In the genomic region with DNA sequence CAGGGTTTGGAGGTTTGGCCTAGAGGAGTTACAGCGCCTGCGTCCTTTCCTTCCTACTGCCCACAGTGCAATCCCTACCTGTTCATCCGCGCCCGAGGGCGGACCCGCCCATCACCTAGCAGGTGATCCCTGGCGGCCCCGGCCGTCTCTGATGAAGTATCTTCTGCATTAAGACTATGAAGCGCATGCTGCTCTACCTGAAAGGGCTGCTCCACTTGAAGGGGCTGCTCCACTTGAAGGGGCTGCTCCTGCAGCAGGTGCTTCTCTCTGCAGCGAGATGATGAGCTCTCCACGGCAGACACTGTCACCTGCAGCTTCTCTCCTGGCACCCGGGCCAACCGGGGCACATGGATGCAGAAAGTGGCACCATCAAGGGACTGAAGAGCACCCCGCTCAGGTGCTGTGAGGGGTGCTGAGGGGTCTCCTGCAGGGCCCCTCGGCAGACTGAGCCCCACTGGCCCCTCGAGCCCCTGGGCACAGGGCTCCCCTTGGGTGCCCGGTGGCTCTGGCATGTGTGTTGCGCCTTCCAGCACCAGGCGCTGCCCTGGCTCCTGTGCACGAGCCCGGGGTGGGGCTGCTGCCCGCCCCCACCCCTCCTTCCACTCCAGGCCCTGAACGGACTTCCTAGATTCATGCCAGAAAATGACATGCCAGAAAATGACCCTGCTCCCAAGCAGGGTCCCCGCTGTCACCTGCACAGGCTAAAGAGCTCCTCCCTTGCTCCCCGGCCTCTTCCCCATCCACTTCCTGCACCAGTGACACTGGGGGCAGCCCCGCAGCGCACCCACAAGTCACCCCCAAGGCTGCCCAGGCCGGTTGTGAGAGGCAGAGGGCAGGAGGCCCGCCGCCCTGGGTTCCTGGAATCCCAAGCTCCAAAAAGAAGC, we compare ENCODE assay signal across 1 cellular context.
TF ChIP-seq lines count a peak whose summit lies in the region.

No MANE protein-coding gene starts in this region.

TF ChIP-seq in GM12878, 131 proteins besides CTCF, POLR2A, EP300 and RAD21:
- TF ChIP-seq ETV6 (conservative IDR thresholded peaks at IDR 0.05 in 1 of 2, IDR thresholded peaks at IDR 0.05 in 1 of 2; ENCODE audit: borderline replicate concordance in 1 of 2, low read depth in 1 of 2) (no peak), NFIC (IDR thresholded peaks at IDR 0.05; ENCODE audit: low read depth, low read length) (no peak), BHLHE40 (IDR thresholded peaks at IDR 0.05; ENCODE audit: borderline replicate concordance in 1 of 2, low read depth in 2 of 2, low read length in 1 of 2) (no peak), JUND (IDR thresholded peaks at IDR 0.05; ENCODE audit: low read depth, low read length) (no peak), CREM (IDR thresholded peaks at IDR 0.05; ENCODE audit: low read depth) (no peak), BCL11A (IDR thresholded peaks at IDR 0.05; ENCODE audit: low read depth, low read length) (no peak), NR2F1 (conservative IDR thresholded peaks at IDR 0.05) (no peak), POU2F2 (IDR thresholded peaks at IDR 0.05; ENCODE audit: borderline replicate concordance, low read depth, low read length) (no peak), CHD4 (IDR thresholded peaks at IDR 0.05) (no peak)
- TF ChIP-seq, protein P1, sequence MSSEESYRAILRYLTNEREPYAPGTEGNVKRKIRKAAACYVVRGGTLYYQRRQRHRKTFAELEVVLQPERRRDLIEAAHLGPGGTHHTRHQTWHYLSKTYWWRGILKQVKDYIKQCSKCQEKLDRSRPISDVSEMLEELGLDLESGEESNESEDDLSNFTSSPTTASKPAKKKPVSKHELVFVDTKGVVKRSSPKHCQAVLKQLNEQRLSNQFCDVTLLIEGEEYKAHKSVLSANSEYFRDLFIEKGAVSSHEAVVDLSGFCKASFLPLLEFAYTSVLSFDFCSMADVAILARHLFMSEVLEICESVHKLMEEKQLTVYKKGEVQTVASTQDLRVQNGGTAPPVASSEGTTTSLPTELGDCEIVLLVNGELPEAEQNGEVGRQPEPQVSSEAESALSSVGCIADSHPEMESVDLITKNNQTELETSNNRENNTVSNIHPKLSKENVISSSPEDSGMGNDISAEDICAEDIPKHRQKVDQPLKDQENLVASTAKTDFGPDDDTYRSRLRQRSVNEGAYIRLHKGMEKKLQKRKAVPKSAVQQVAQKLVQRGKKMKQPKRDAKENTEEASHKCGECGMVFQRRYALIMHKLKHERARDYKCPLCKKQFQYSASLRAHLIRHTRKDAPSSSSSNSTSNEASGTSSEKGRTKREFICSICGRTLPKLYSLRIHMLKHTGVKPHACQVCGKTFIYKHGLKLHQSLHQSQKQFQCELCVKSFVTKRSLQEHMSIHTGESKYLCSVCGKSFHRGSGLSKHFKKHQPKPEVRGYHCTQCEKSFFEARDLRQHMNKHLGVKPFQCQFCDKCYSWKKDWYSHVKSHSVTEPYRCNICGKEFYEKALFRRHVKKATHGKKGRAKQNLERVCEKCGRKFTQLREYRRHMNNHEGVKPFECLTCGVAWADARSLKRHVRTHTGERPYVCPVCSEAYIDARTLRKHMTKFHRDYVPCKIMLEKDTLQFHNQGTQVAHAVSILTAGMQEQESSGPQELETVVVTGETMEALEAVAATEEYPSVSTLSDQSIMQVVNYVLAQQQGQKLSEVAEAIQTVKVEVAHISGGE (CRISPR knock-in tag; IDR thresholded peaks at IDR 0.05), result no peak
- TF ChIP-seq, protein P2, sequence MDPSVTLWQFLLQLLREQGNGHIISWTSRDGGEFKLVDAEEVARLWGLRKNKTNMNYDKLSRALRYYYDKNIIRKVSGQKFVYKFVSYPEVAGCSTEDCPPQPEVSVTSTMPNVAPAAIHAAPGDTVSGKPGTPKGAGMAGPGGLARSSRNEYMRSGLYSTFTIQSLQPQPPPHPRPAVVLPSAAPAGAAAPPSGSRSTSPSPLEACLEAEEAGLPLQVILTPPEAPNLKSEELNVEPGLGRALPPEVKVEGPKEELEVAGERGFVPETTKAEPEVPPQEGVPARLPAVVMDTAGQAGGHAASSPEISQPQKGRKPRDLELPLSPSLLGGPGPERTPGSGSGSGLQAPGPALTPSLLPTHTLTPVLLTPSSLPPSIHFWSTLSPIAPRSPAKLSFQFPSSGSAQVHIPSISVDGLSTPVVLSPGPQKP (IDR thresholded peaks at IDR 0.05; ENCODE audit: low read depth, low read length), result no peak
